In the genomic region with DNA sequence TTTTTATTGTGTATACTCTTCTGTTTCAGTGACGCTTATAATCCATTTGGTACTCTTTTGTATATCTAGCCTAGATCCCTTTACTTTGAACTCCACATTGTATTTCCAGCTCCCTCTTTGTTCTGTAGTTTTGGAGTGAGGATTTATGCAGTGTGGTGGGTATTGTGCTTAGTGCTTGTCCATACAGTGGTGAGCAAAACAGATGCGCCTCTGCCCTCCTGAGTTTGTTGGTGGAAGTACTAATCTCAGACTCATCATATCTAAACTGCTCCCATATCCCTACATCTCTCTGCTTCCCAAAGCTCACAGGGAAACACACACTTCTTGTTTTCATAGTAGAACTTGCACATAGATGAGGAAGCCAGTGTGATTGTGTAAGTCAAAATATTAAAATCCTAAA, we compare ENCODE assay signal across 26 cellular contexts.
"Had no signal": no experiment of that assay in that cellular context is flagged by ENCODE, and none has a peak within 500 bp of the region (broad histone marks: within the 10 kb centered on the region; RNA-seq: fewer than 3 reads in every experiment).

No MANE protein-coding gene starts in this region.

- H3K27ac Mint-ChIP-seq: activated B cell treated with CpG ODN at 0.5 μM for 24 hours; activated CD8-positive, alpha-beta T cell treated with anti-CD3 and anti-CD28 coated beads, Interleukin-2, amount 10 ng/mL, durations not matched to agents 7 days and 5 days; activated naive CD4-positive, alpha-beta T cell treated with anti-CD3 and anti-CD28 coated beads for 36 hours; activated naive CD8-positive, alpha-beta T cell had no signal

- H3K27ac ChIP-seq: adrenal gland, KMS-11, RWPE1, SJCRH30 had no signal

- H3K4me3 Mint-ChIP-seq: activated B cell treated with CpG ODN at 0.5 μM for 24 hours; activated CD8-positive, alpha-beta T cell treated with anti-CD3 and anti-CD28 coated beads, Interleukin-2, amount 10 ng/mL, durations not matched to agents 7 days and 5 days; activated naive CD4-positive, alpha-beta T cell treated with anti-CD3 and anti-CD28 coated beads for 36 hours; activated naive CD8-positive, alpha-beta T cell had no signal

- H3K9me3 ChIP-seq: adrenal gland, SJCRH30, SK-N-SH had no signal

- H3K9ac ChIP-seq: KMS-11, SK-N-SH had no signal

- DNase-seq: activated B cell treated with CpG ODN at 0.5 μM for 24 hours; activated CD4-positive, alpha-beta T cell treated with anti-CD3 and anti-CD28 coated beads for 1 hour; activated CD4-positive, alpha-beta T cell treated with anti-CD3 and anti-CD28 coated beads, Interleukin-2, amount 50 U/mL, for 4 hours; activated CD8-positive, alpha-beta memory T cell treated with anti-CD3 and anti-CD28 coated beads, Interleukin-2, amount 50 U/mL, for 48 hours; activated CD8-positive, alpha-beta T cell treated with anti-CD3 and anti-CD28 coated beads, Interleukin-2, amount 10 ng/mL, durations not matched to agents 7 days and 5 days; activated gamma-delta T cell; activated naive CD4-positive, alpha-beta T cell treated with anti-CD3 and anti-CD28 coated beads for 36 hours; activated T-cell treated with anti-CD3 and anti-CD28 coated beads, Interleukin-2, amount 50 U/mL, for 1 hour; adrenal gland; anterior cingulate cortex; NCI-H1092; NCI-H1417; NCI-H1930; NCI-H2107; NCI-H2171 treated with DMSO at 0.1 percent for 48 hours; NCI-H226; NCI-H526; NCI-H82; Right ventricle myocardium superior; SJCRH30; SK-N-SH; T-helper 1 cell had no signal

- ATAC-seq: activated CD8-positive, alpha-beta T cell treated with anti-CD3 and anti-CD28 coated beads, Interleukin-2, amount 10 ng/mL, durations not matched to agents 7 days and 5 days; Panc1 had no signal

- H3K4me2 ChIP-seq: KMS-11, SK-N-SH had no signal

- H3K27me3 ChIP-seq: adrenal gland, SJCRH30 had no signal

- H3K9me2 ChIP-seq: SK-N-SH had no signal

- H3K9me3 Mint-ChIP-seq: activated B cell treated with CpG ODN at 0.5 μM for 24 hours; activated naive CD4-positive, alpha-beta T cell treated with anti-CD3 and anti-CD28 coated beads for 36 hours had no signal

- H3K27me3 Mint-ChIP-seq: activated B cell treated with CpG ODN at 0.5 μM for 24 hours; activated naive CD8-positive, alpha-beta T cell had no signal

- H3K4me3 ChIP-seq: adrenal gland, SJCRH30 had no signal
